ENCODE assay signal across 13 cellular contexts in genomic region chr2:98480598-98480997, GRCh38. TPM values are rescaled to one million over a fixed set of nuclear protein-coding genes. Genes with fewer than 3 reads are reported as not detected.
DNase-seq lines count a peak whose midpoint lies in the region; ATAC-seq, FAIRE-seq and TF ChIP-seq lines count a peak whose summit lies in the region.
"Had no signal": no experiment of that assay in that cellular context is flagged by ENCODE, and none has a peak within 500 bp of the region (broad histone marks: within the 10 kb centered on the region; RNA-seq: fewer than 3 reads in every experiment).

No MANE protein-coding gene starts in this region.

- no peaks in the 10 kb centered on the region for H3K36me3 Mint-ChIP-seq in endodermal cell (ENCODE audit: low read depth)

- WGBS in endodermal cell (ENCODE audit: insufficient coverage in 1 of 2, insufficient read length in 1 of 2), 2 experiments = 95 to 98% methylated on average over 5 to 9 of the region's 9 CpGs

- no peak overlapping the region for H3K4me3 Mint-ChIP-seq in endodermal cell
- H3K4me3 Mint-ChIP-seq: CD14-positive monocyte, nephron progenitor cell had no signal

- peaks cover 70 to 100% (median 90%) of the 10 kb centered on the region in 11 experiments for H4K20me1 ChIP-seq in BLaER1 treated with 17β-estradiol and CSF1 and Interleukin-3, amounts not matched to agents 10 nM and 100 nM

- H3K27ac ChIP-seq in BLaER1 treated with 17β-estradiol and CSF1 and Interleukin-3, amounts not matched to agents 10 nM and 100 nM = no peak overlapping the region
- H3K27ac ChIP-seq in RWPE2 (ENCODE audit: poor library complexity, severe bottlenecking) (peak overlapping the region; percentile 67), foreskin keratinocyte (peak overlapping the region; percentile 53), endodermal cell (ENCODE audit: low read depth, low read length) (no peak overlapping the region)
- H3K27ac ChIP-seq: ascending aorta, SK-N-MC had no signal

- H3K27ac Mint-ChIP-seq in endodermal cell = no peak overlapping the region

- H3K4me2 ChIP-seq in BLaER1 treated with 17β-estradiol and CSF1 and Interleukin-3, amounts not matched to agents 10 nM and 100 nM = peak overlapping the region in 9 of 11 experiments; percentile 67 to 90 (median 81); a peak in 17 of 22 replicates

- TF ChIP-seq CTCF in BE2C (IDR thresholded peaks at IDR 0.05; ENCODE audit: low read depth, low read length) (no peak), RWPE2 (IDR thresholded peaks at IDR 0.05; ENCODE audit: poor library complexity, severe bottlenecking) (no peak), foreskin keratinocyte (conservative IDR thresholded peaks at IDR 0.05) (no peak), endodermal cell (conservative IDR thresholded peaks at IDR 0.05) (no peak)

- no peak for ATAC-seq in RWPE2 (ENCODE audit: low read depth)
- ATAC-seq in foreskin keratinocyte = no peak
- ATAC-seq in GM19023 (IDR thresholded peaks at IDR 0.05; ENCODE audit: unreplicated experiment) = no peak

- no peaks in the 10 kb centered on the region for H3K27me3 ChIP-seq in BE2C
- H3K27me3 ChIP-seq in BLaER1 treated with 17β-estradiol and CSF1 and Interleukin-3, amounts not matched to agents 10 nM and 100 nM = no peaks in the 10 kb centered on the region
- no peaks in the 10 kb centered on the region for H3K27me3 ChIP-seq in RWPE2 (ENCODE audit: insufficient read depth, poor library complexity, severe bottlenecking)
- no peaks in the 10 kb centered on the region for H3K27me3 ChIP-seq in foreskin keratinocyte
- H3K27me3 ChIP-seq in endodermal cell (ENCODE audit: control insufficient read depth, insufficient read depth, low read length, poor library complexity, severe bottlenecking) = no peaks in the 10 kb centered on the region
- H3K27me3 ChIP-seq: ascending aorta, upper lobe of left lung had no signal

- peaks cover 63% of the 10 kb centered on the region for H3K4me1 Mint-ChIP-seq in endodermal cell

- H3K4me3 ChIP-seq in BE2C (ENCODE audit: low read depth, low read length) = peak overlapping the region; percentile 12; the same call in 1 of the 2 replicates
- H3K4me3 ChIP-seq in BLaER1 treated with 17β-estradiol and CSF1 and Interleukin-3, amounts not matched to agents 10 nM and 100 nM = no peak overlapping the region
- H3K4me3 ChIP-seq in RWPE2 (ENCODE audit: severe bottlenecking) = no peak overlapping the region
- no peak overlapping the region for H3K4me3 ChIP-seq in endodermal cell (ENCODE audit: low read length)
- H3K4me3 ChIP-seq: ascending aorta, SK-N-MC, upper lobe of left lung had no signal

- H3K9me3 ChIP-seq in BE2C (no peaks in the 10 kb centered on the region), RWPE2 (ENCODE audit: severe bottlenecking) (no peaks in the 10 kb centered on the region), endodermal cell (ENCODE audit: control insufficient read depth, low read length) (no peaks in the 10 kb centered on the region)
- no peaks in the 10 kb centered on the region for H3K9me3 ChIP-seq in BLaER1 treated with 17β-estradiol and CSF1 and Interleukin-3, amounts not matched to agents 10 nM and 100 nM (replicated peaks in 1 of 11)
- H3K9me3 ChIP-seq: ascending aorta, upper lobe of left lung had no signal

- no peaks in the 10 kb centered on the region for H3K27me3 Mint-ChIP-seq in endodermal cell (ENCODE audit: insufficient read depth)

- no peaks in the 10 kb centered on the region for H3K9me3 Mint-ChIP-seq in endodermal cell
- H3K9me3 Mint-ChIP-seq: CD14-positive monocyte, nephron progenitor cell had no signal

- DNase-seq in BE2C = peak; percentile 37
- DNase-seq in RWPE2 (ENCODE audit: low spot score) = no peak
- no peak for DNase-seq in foreskin keratinocyte
- no peak for DNase-seq in endodermal cell
- DNase-seq in GM12892 (ENCODE audit: insufficient read length) = no peak
- DNase-seq: nephron progenitor cell had no signal

- TF ChIP-seq POLR2A in GM12892 (IDR thresholded peaks at IDR 0.05; ENCODE audit: low read depth, low read length) = no peak

- H3K4me1 ChIP-seq in BE2C = peaks cover 31% of the 10 kb centered on the region
- H3K4me1 ChIP-seq in BLaER1 treated with 17β-estradiol and CSF1 and Interleukin-3, amounts not matched to agents 10 nM and 100 nM = peaks cover 53 to 78% (median 73%) of the 10 kb centered on the region in 10 experiments
- H3K4me1 ChIP-seq in RWPE2 (ENCODE audit: insufficient read depth, poor library complexity, severe bottlenecking) = peaks cover 34% of the 10 kb centered on the region
- H3K4me1 ChIP-seq in foreskin keratinocyte = peaks cover 10% of the 10 kb centered on the region
- H3K4me1 ChIP-seq in endodermal cell (ENCODE audit: control insufficient read depth, insufficient read depth, low read length) = peaks cover 29% of the 10 kb centered on the region

- no peaks in the 10 kb centered on the region for H3K36me3 ChIP-seq in BE2C
- 0 out of 22 replicates have a peak, but pooled peaks cover 0 to 3% (median 0%) of the 10 kb centered on the region in 11 experiments for H3K36me3 ChIP-seq in BLaER1 treated with 17β-estradiol and CSF1 and Interleukin-3, amounts not matched to agents 10 nM and 100 nM
- H3K36me3 ChIP-seq in RWPE2 (ENCODE audit: low read depth) = no peaks in the 10 kb centered on the region
- H3K36me3 ChIP-seq in endodermal cell (ENCODE audit: control insufficient read depth, insufficient read depth, low read length) = peaks cover 35% of the 10 kb centered on the region
- H3K36me3 ChIP-seq: ascending aorta, upper lobe of left lung, WERI-Rb-1 had no signal

- FAIRE-seq in GM12892 (lab: Jason Lieb, UNC) = no peak

- peak overlapping the region in 2 of 11 experiments; percentile 45; a peak in 1 of 22 replicates for H3K9ac ChIP-seq in BLaER1 treated with 17β-estradiol and CSF1 and Interleukin-3, amounts not matched to agents 10 nM and 100 nM
- H3K9ac ChIP-seq in endodermal cell (ENCODE audit: extremely low read depth, low read length, poor library complexity, severe bottlenecking) = no peak overlapping the region

RNA-seq across cellular contexts. Expression of gene INPP4A, which starts 35.9 kb away (rescaled TPM):
- polyA plus RNA-seq in BE2C (2012; ENCODE audit: insufficient read depth, insufficient read length, low read depth) = 10.4 TPM
- total RNA-seq in foreskin keratinocyte (12.4 and 13.1 TPM in 2 replicates), endodermal cell (10 to 100 TPM; 84.9 to 94.2 TPM)
- polyA plus RNA-seq in foreskin keratinocyte = 2.9 and 3.0 TPM in 2 replicates
- 31.9 TPM for polyA plus RNA-seq in endodermal cell (2013, experiment 1 of 2)
- 33.3 TPM for polyA plus RNA-seq in endodermal cell (2013, experiment 2 of 2)
- polyA plus RNA-seq in GM12892 (2012; ENCODE audit: missing spikeins) = 22.2 TPM

Comparison
In these comparisons a context has a peak if more than half of its experiments do, and no peak if none do; other contexts are left out.
1. H3K27ac ChIP-seq: peak in RWPE2 (single experiment) and foreskin keratinocyte (single experiment); none in BLaER1 treated with 17β-estradiol and CSF1 and Interleukin-3, amounts not matched to agents 10 nM and 100 nM (0 of 11) and endodermal cell (single experiment).